12 cellular contexts compared by ENCODE assay signal in genomic region chr12:108320503-108321293, GRCh38. TPM values are rescaled to one million over a fixed set of nuclear protein-coding genes. Genes with fewer than 3 reads are reported as not detected.
A peak's percentile ranks its signal among the peaks of the same experiment; 100 is the strongest.
DNase-seq lines count a peak whose midpoint lies in the region; ATAC-seq and TF ChIP-seq lines count a peak whose summit lies in the region.
"Had no signal": no experiment of that assay in that cellular context is flagged by ENCODE, and none has a peak within 500 bp of the region (broad histone marks: within the 10 kb centered on the region; RNA-seq: fewer than 3 reads in every experiment).

No MANE protein-coding gene starts in this region.

- intact Hi-C loops in dendritic cell treated with granulocyte-macrophage colony-stimulating factor and Interleukin-4, amounts not matched to agents 40 ng/mL and 50 ng/mL, for 4 days (cut with micrococcal nuclease): no loop called here

- DNase-seq in GM12864 (ENCODE audit: low read depth) (peak; percentile 59), glomerular visceral epithelial cell (ENCODE audit: extremely low spot score) (no peak), SKM-1 treated with dmso at 0.1 percent for 144 hours (lab: John Stamatoyannopoulos, UW; ENCODE audit: unreplicated experiment) (no peak), inferior parietal cortex (ENCODE audit: extremely low spot score) (no peak), H7 (no peak)
- DNase-seq: activated T-cell treated with anti-CD3 and anti-CD28 coated beads, Interleukin-2, amount 50 U/mL, for 24 hours; hippocampal formation had no signal

- peaks cover 100% of the 10 kb centered on the region for H3K36me3 Mint-ChIP-seq in dendritic cell treated with granulocyte-macrophage colony-stimulating factor and Interleukin-4, amounts not matched to agents 40 ng/mL and 50 ng/mL, for 4 days (ENCODE audit: low read depth)

- H3K36me3 ChIP-seq in H7 (replicated peaks; ENCODE audit: control insufficient read depth, insufficient read depth, low read length): no peaks in the 10 kb centered on the region

- H3K27me3 ChIP-seq in H7 (ENCODE audit: control insufficient read depth, insufficient read depth, low read length): no peaks in the 10 kb centered on the region

- H3K9me3 Mint-ChIP-seq in dendritic cell treated with granulocyte-macrophage colony-stimulating factor and Interleukin-4, amounts not matched to agents 40 ng/mL and 50 ng/mL, for 4 days: no peaks in the 10 kb centered on the region
- H3K9me3 Mint-ChIP-seq: activated T-cell treated with anti-CD3 and anti-CD28 coated beads, Interleukin-2, amount 50 U/mL, for 24 hours had no signal

- ATAC-seq in GM19438 (IDR thresholded peaks at IDR 0.05; ENCODE audit: low read depth, unreplicated experiment): peak; percentile 59
- ATAC-seq in HG03442 (IDR thresholded peaks at IDR 0.05; ENCODE audit: unreplicated experiment): peak; percentile 61

- TF ChIP-seq CTCF in GM12864 (IDR thresholded peaks at IDR 0.05; ENCODE audit: low read depth, low read length, missing control alignments): no peak

- H3K4me3 ChIP-seq in GM12864 (ENCODE audit: low read depth, low read length) (peak overlapping the region; percentile 19), H7 (ENCODE audit: insufficient read depth, low read depth, low read length) (no peak overlapping the region)

- peak overlapping the region; percentile 63 for H3K27ac Mint-ChIP-seq in dendritic cell treated with granulocyte-macrophage colony-stimulating factor and Interleukin-4, amounts not matched to agents 40 ng/mL and 50 ng/mL, for 4 days
- H3K27ac Mint-ChIP-seq: activated T-cell treated with anti-CD3 and anti-CD28 coated beads, Interleukin-2, amount 50 U/mL, for 24 hours; B cell had no signal

- no peak overlapping the region for H3K4me3 Mint-ChIP-seq in dendritic cell treated with granulocyte-macrophage colony-stimulating factor and Interleukin-4, amounts not matched to agents 40 ng/mL and 50 ng/mL, for 4 days
- H3K4me3 Mint-ChIP-seq: activated T-cell treated with anti-CD3 and anti-CD28 coated beads, Interleukin-2, amount 50 U/mL, for 24 hours; B cell had no signal

- H3K4me1 Mint-ChIP-seq in dendritic cell treated with granulocyte-macrophage colony-stimulating factor and Interleukin-4, amounts not matched to agents 40 ng/mL and 50 ng/mL, for 4 days (ENCODE audit: low read depth): peaks cover 96% of the 10 kb centered on the region
- H3K4me1 Mint-ChIP-seq: B cell had no signal

- peaks cover 2% of the 10 kb centered on the region for H3K27me3 Mint-ChIP-seq in dendritic cell treated with granulocyte-macrophage colony-stimulating factor and Interleukin-4, amounts not matched to agents 40 ng/mL and 50 ng/mL, for 4 days

RNA-seq across cellular contexts. Expression of gene CMKLR1, which starts 18.4 kb away (rescaled TPM):
- total RNA-seq in H7 (2014; rRNA removed; shearing (Covaris generic)): 0.92 and 1.8 TPM in 2 replicates
- total RNA-seq: renal cortical epithelial cell had no signal
